Comparison of ENCODE assay signal across 8 cellular contexts in genomic region chr11:2400761-2401435, GRCh38. TPM values are rescaled to one million over a fixed set of nuclear protein-coding genes. Genes with fewer than 3 reads are reported as not detected.
DNase-seq lines count a peak whose midpoint lies in the region; ATAC-seq and TF ChIP-seq lines count a peak whose summit lies in the region.

No MANE protein-coding gene starts in this region.

- H3K4me2 ChIP-seq in trophoblast cell (ENCODE audit: low read length) = peak overlapping the region; percentile 94

- H4K12ac ChIP-seq in trophoblast cell (ENCODE audit: low read depth, low read length) = peak overlapping the region; percentile 76

- no CpG with 5 or more reads among the region's 55 CpGs for WGBS in trophoblast cell (ENCODE audit: extremely low coverage, insufficient coverage, insufficient read length)

- no peak for TF ChIP-seq CTCF in RWPE2 (IDR thresholded peaks at IDR 0.05; ENCODE audit: poor library complexity, severe bottlenecking)

- ATAC-seq in RWPE2 (ENCODE audit: low read depth) (no peak; the same call in 2 of the 3 replicates), HG02938 (IDR thresholded peaks at IDR 0.05; ENCODE audit: unreplicated experiment) (no peak)

- H3K9me3 ChIP-seq in RWPE2 (ENCODE audit: severe bottlenecking) (no peaks in the 10 kb centered on the region), trophoblast cell (ENCODE audit: insufficient read depth, low read depth, low read length) (no peaks in the 10 kb centered on the region)

- H3K4ac ChIP-seq in trophoblast cell (ENCODE audit: low read depth, low read length) = peak overlapping the region; percentile 96

- no peak overlapping the region for H3K23ac ChIP-seq in trophoblast cell (ENCODE audit: low read length)

- peaks cover 11% of the 10 kb centered on the region for H3K79me1 ChIP-seq in trophoblast cell (ENCODE audit: low read length)

- H3K14ac ChIP-seq in trophoblast cell (ENCODE audit: low read length) = peak overlapping the region; percentile 92

- in situ Hi-C loops in KBM-7 (cut with MboI; ENCODE audit: low pct_unique_long_range_greater_than_20kb, low sequenced_read_pairs) = no loop called here

- H3K36me3 ChIP-seq in RWPE2 (ENCODE audit: low read depth) (peaks cover 30% of the 10 kb centered on the region), trophoblast cell (ENCODE audit: control insufficient read depth in 1 of 2, insufficient read depth in 2 of 2, low read length in 2 of 2) (peaks cover 38 to 42% of the 10 kb centered on the region in 2 experiments)

- H2BK12ac ChIP-seq in trophoblast cell (ENCODE audit: low read length) = no peak overlapping the region

- peak overlapping the region; percentile 80 for H3K4me3 ChIP-seq in RWPE2 (ENCODE audit: severe bottlenecking)
- H3K4me3 ChIP-seq in trophoblast cell (ENCODE audit: low read depth, low read length) = peak overlapping the region; percentile 96

- H3K79me2 ChIP-seq in trophoblast cell (ENCODE audit: control insufficient read depth, insufficient read depth, low read length, poor library complexity) = peaks cover 10% of the 10 kb centered on the region

- H3K18ac ChIP-seq in trophoblast cell (ENCODE audit: low read length) = peak overlapping the region; percentile 51

- peaks cover 4% of the 10 kb centered on the region for H3K4me1 ChIP-seq in RWPE2 (ENCODE audit: insufficient read depth, poor library complexity, severe bottlenecking)
- H3K4me1 ChIP-seq in trophoblast cell (ENCODE audit: control insufficient read depth in 1 of 2, insufficient read depth in 2 of 2, low read length in 2 of 2) = peaks cover 12 to 16% of the 10 kb centered on the region in 2 experiments

- H2BK120ac ChIP-seq in trophoblast cell (ENCODE audit: insufficient read depth, low read length, poor library complexity) = peak overlapping the region; percentile 86

- peak overlapping the region; percentile 98 for H2AK5ac ChIP-seq in trophoblast cell (ENCODE audit: low read length)

- H2AFZ ChIP-seq in trophoblast cell (ENCODE audit: insufficient read depth, low read length, poor library complexity) = peak overlapping the region; percentile 42

- DNase-seq in DMS53 (lab: John Stamatoyannopoulos, UW) = peak; percentile 61
- DNase-seq in DMS53 treated with DMSO at 0.1 percent for 48 hours (lab: John Stamatoyannopoulos, UW; ENCODE audit: unreplicated experiment) = no peak
- no peak for DNase-seq in RWPE2 (ENCODE audit: low spot score)
- peak; percentile 27 for DNase-seq in fibroblast of gingiva (ENCODE audit: low read depth)
- no peak for DNase-seq in trophoblast cell
- DNase-seq in KBM-7 = no peak
- DNase-seq in activated gamma-delta T cell treated with Interleukin-2 at 50 U/mL for 16 hours = no peak

- peak overlapping the region; percentile 96 for H4K8ac ChIP-seq in trophoblast cell (ENCODE audit: low read depth, low read length)

- H3K27ac ChIP-seq in RWPE2 (ENCODE audit: poor library complexity, severe bottlenecking) (peak overlapping the region; percentile 68), trophoblast cell (ENCODE audit: low read depth, low read length) (peak overlapping the region; percentile 30)

- H4K91ac ChIP-seq in trophoblast cell (ENCODE audit: low read depth, low read length) = peak overlapping the region; percentile 94

- H3K9ac ChIP-seq in trophoblast cell (ENCODE audit: low read length) = peak overlapping the region; percentile 100

- H3K27me3 ChIP-seq in RWPE2 (ENCODE audit: insufficient read depth, poor library complexity, severe bottlenecking) = no peaks in the 10 kb centered on the region
- no peaks in the 10 kb centered on the region for H3K27me3 ChIP-seq in trophoblast cell (ENCODE audit: insufficient read depth, low read length)

- peak overlapping the region; percentile 52 for H2BK5ac ChIP-seq in trophoblast cell (ENCODE audit: low read depth, low read length, poor library complexity)

RNA-seq across cellular contexts. Expression of gene TSSC4, which starts 0.3 kb away (rescaled TPM):
- polyA plus RNA-seq in trophoblast cell (2013) = 87.7 and 88.6 TPM in 2 replicates

RNA-seq across cellular contexts. Expression of gene CD81, which starts 23.8 kb away (rescaled TPM):
- 242 and 246 TPM in 2 replicates for polyA plus RNA-seq in trophoblast cell (2013)

RNA-seq across cellular contexts. Expression of gene TRPM5, which starts 43.4 kb away (rescaled TPM):
- polyA plus RNA-seq in trophoblast cell (2013) = 0.03 and 0.04 TPM in 2 replicates

RNA-seq across cellular contexts. Expression of gene KCNQ1, which starts 43.9 kb away (rescaled TPM):
- 0.53 and 0.64 TPM in 2 replicates for polyA plus RNA-seq in trophoblast cell (2013)

Comparison
In these comparisons a context has a peak if more than half of its experiments do, and no peak if none do; other contexts are left out.
1. DNase-seq: peak in DMS53 (single experiment) and fibroblast of gingiva (single experiment); none in DMS53 treated with DMSO at 0.1 percent for 48 hours (single experiment), RWPE2 (single experiment), trophoblast cell (0 of 2), KBM-7 (single experiment) and activated gamma-delta T cell treated with Interleukin-2 at 50 U/mL for 16 hours (single experiment).